16 cellular contexts compared by ENCODE assay signal in the genomic region with DNA sequence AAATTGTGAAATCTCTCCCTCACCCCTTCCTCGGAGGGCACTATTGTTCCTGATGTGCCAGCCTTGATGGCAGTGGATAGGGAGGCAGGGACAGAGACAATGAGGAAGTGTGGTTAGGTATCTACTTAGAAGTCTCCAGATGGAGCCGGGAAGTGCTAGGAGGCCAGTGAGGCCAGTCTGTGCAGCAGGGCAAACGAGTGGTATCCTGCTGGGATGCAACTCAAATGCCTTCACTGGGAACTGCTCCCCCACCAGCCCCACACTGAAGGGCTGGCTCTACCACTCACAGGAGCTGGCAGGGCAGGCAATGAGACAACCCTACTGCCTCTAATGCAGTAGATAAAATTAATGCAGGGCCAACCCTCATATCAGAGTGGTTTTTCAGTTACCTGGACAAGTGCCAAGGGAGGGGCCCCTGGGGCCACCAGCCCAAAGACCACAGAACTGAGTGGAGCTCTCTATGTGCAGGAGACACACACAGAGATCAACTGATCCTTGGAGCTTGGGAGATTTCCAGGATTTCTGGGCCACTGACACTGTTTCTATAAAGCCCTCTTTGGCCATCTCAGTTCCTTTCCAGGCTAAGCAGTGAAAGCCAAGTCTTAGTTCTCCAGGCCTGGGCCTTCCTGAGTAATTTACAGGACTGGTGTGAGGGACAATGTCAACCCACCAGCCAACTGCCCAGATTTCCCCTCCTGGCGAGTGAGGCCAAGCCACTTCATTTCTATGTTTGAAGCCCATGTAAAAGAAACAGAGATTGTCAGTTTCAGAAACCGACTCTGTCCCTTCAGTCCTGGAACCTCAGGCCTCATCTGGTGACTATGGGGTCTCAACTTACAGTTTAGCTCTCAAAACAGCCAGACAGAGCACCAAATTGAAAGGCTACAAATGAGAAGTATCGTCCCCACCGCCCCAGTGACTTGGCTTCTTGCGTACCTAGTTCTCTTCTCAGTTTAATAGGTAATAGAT.
DNase-seq lines count a peak whose midpoint lies in the region; ATAC-seq lines count a peak whose summit lies in the region.
"Had no signal": no experiment of that assay in that cellular context is flagged by ENCODE, and none has a peak within 500 bp of the region (broad histone marks: within the 10 kb centered on the region; RNA-seq: fewer than 3 reads in every experiment).

No MANE protein-coding gene starts in this region.

- H3K27ac ChIP-seq in substantia nigra (ENCODE audit: low read depth, low read length, poor library complexity, severe bottlenecking), result peak overlapping the region; percentile 31
- H3K27ac ChIP-seq: C4-2B had no signal

- no peak for ATAC-seq in activated naive CD8-positive, alpha-beta T cell treated with anti-CD3 and anti-CD28 coated beads, Interleukin-2, amount 50 U/mL, for 24 hours
- no peak for ATAC-seq in HG02763 (IDR thresholded peaks at IDR 0.05; ENCODE audit: unreplicated experiment)

- no peak for DNase-seq in activated naive CD8-positive, alpha-beta T cell treated with anti-CD3 and anti-CD28 coated beads, Interleukin-2, amount 50 U/mL, for 24 hours
- DNase-seq in OCI-M1 (lab: John Stamatoyannopoulos, UW), result peak; percentile 73
- peak; percentile 22 for DNase-seq in cerebellar cortex (ENCODE audit: low spot score)
- DNase-seq in substantia nigra (lab: John Stamatoyannopoulos, UW), result peak in 15 of 49 donors; percentile 8 to 55 (median 27)
- DNase-seq in OCI-M2 (lab: John Stamatoyannopoulos, UW; ENCODE audit: unreplicated experiment), result no peak
- DNase-seq in HPDE6-E6E7 (ENCODE audit: extremely low spot score), result no peak
- DNase-seq: activated CD4-positive, alpha-beta T cell treated with anti-CD3 and anti-CD28 coated beads for 48 hours; GDM1; kidney glomerular epithelial cell; NCI-H2227 treated with DMSO at 0.1 percent for 48 hours; Right ventricle myocardium superior; stimulated activated CD4-positive, alpha-beta T cell treated with anti-CD3 and anti-CD28 coated beads, Interleukin-12 subunit alpha, Interleukin-12 subunit beta, amount 100 ng/mL, for 4 hours had no signal

- H3K4me1 Mint-ChIP-seq in activated naive CD8-positive, alpha-beta T cell (ENCODE audit: low read depth), result peaks cover 13% of the 10 kb centered on the region
- peaks cover 22% of the 10 kb centered on the region for H3K4me1 Mint-ChIP-seq in activated naive CD8-positive, alpha-beta T cell treated with anti-CD3 and anti-CD28 coated beads, Interleukin-2, amount 50 U/mL, for 24 hours

- no peaks in the 10 kb centered on the region for H3K27me3 Mint-ChIP-seq in activated naive CD8-positive, alpha-beta T cell
- H3K27me3 Mint-ChIP-seq in activated naive CD8-positive, alpha-beta T cell treated with anti-CD3 and anti-CD28 coated beads, Interleukin-2, amount 50 U/mL, for 24 hours, result no peaks in the 10 kb centered on the region
- H3K27me3 Mint-ChIP-seq: dendritic cell treated with granulocyte-macrophage colony-stimulating factor and Interleukin-4, amounts not matched to agents 40 ng/mL and 50 ng/mL, for 4 days had no signal

- peaks cover 12% of the 10 kb centered on the region for H3K36me3 Mint-ChIP-seq in activated naive CD8-positive, alpha-beta T cell
- peaks cover 33% of the 10 kb centered on the region for H3K36me3 Mint-ChIP-seq in activated naive CD8-positive, alpha-beta T cell treated with anti-CD3 and anti-CD28 coated beads, Interleukin-2, amount 50 U/mL, for 24 hours (ENCODE audit: low read depth)

- no peaks in the 10 kb centered on the region for H3K9me3 Mint-ChIP-seq in activated naive CD8-positive, alpha-beta T cell (ENCODE audit: low read depth)
- H3K9me3 Mint-ChIP-seq in activated naive CD8-positive, alpha-beta T cell treated with anti-CD3 and anti-CD28 coated beads, Interleukin-2, amount 50 U/mL, for 24 hours, result peaks cover 3% of the 10 kb centered on the region
- H3K9me3 Mint-ChIP-seq: dendritic cell treated with granulocyte-macrophage colony-stimulating factor and Interleukin-4, amounts not matched to agents 40 ng/mL and 50 ng/mL, for 4 days had no signal

- peak overlapping the region; percentile 16 for H3K27ac Mint-ChIP-seq in activated naive CD8-positive, alpha-beta T cell
- no peak overlapping the region for H3K27ac Mint-ChIP-seq in activated naive CD8-positive, alpha-beta T cell treated with anti-CD3 and anti-CD28 coated beads, Interleukin-2, amount 50 U/mL, for 24 hours
- H3K27ac Mint-ChIP-seq: dendritic cell treated with granulocyte-macrophage colony-stimulating factor and Interleukin-4, amounts not matched to agents 40 ng/mL and 50 ng/mL, for 4 days had no signal

- H3K4me3 Mint-ChIP-seq in activated naive CD8-positive, alpha-beta T cell, result no peak overlapping the region
- H3K4me3 Mint-ChIP-seq in activated naive CD8-positive, alpha-beta T cell treated with anti-CD3 and anti-CD28 coated beads, Interleukin-2, amount 50 U/mL, for 24 hours, result no peak overlapping the region
- H3K4me3 Mint-ChIP-seq: dendritic cell treated with granulocyte-macrophage colony-stimulating factor and Interleukin-4, amounts not matched to agents 40 ng/mL and 50 ng/mL, for 4 days had no signal

Comparison
In these comparisons a context has a peak if more than half of its experiments do, and no peak if none do; other contexts are left out.
1. DNase-seq: peak in OCI-M1 (single experiment) and cerebellar cortex (single experiment); none in activated naive CD8-positive, alpha-beta T cell treated with anti-CD3 and anti-CD28 coated beads, Interleukin-2, amount 50 U/mL, for 24 hours (single experiment), OCI-M2 (single experiment) and HPDE6-E6E7 (single experiment).